ENCODE assay signal across 8 cellular contexts in the genomic region with DNA sequence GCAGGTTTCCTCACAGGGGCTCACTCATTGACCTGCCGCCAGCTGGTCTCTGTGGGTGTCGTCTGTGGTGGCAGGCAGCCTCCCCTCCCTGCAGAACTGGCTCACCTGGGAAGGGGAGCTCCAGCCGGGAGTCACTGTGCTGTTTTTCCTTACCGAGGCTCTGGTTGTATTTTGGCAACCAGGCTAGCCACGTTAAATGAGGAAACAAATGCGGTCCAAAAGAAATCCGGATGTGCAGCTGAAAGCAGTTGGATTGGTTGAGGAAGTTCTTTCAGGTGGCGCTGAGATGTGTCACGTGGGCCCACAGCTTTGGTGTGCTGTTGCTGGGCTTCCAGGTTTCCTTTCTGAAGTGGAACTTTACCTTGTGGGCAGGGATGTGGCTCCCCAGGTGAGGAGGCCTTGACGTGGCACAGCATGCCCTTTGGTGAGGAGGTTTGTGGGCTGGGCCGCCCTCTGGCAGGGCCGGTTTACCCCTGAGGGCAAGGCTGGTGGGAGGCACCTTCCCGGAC. TPM values are rescaled to one million over a fixed set of nuclear protein-coding genes. Genes with fewer than 3 reads are reported as not detected.
DNase-seq lines count a peak whose midpoint lies in the region; ATAC-seq and TF ChIP-seq lines count a peak whose summit lies in the region.

No MANE protein-coding gene starts in this region.

- H3K27ac Mint-ChIP-seq in CD8-positive, alpha-beta memory T cell: peak overlapping the region in 4 of 8 donors; percentile 68 to 78 (median 74)

- H3K27ac ChIP-seq in CD8-positive, alpha-beta memory T cell (ENCODE audit: low read depth, low read length): no peak overlapping the region
- peak overlapping the region; percentile 55 for H3K27ac ChIP-seq in layer of hippocampus (ENCODE audit: low read depth, low read length)
- H3K27ac ChIP-seq in colonic mucosa: no peak overlapping the region

- no peaks in the 10 kb centered on the region for H3K27me3 Mint-ChIP-seq in CD8-positive, alpha-beta memory T cell

- DNase-seq in CD8-positive, alpha-beta memory T cell: peak in 2 of 5 donors; percentile 41 to 67
- peak; percentile 23 for DNase-seq in activated CD4-positive, alpha-beta T cell treated with anti-CD3 and anti-CD28 coated beads, Interleukin-2, amount 50 U/mL, for 1 hour
- DNase-seq in kidney glomerular epithelial cell (lab: John Stamatoyannopoulos, UW): no peak
- DNase-seq in colonic mucosa: no peak
- no peak for DNase-seq in 8988T

- no peaks in the 10 kb centered on the region for H3K9me3 ChIP-seq in CD8-positive, alpha-beta memory T cell (ENCODE audit: low read length)
- H3K9me3 ChIP-seq in colonic mucosa: no peaks in the 10 kb centered on the region

- H3K27me3 ChIP-seq in CD8-positive, alpha-beta memory T cell (ENCODE audit: insufficient read depth, low read length, poor library complexity, severe bottlenecking): no peaks in the 10 kb centered on the region
- H3K27me3 ChIP-seq in layer of hippocampus (ENCODE audit: control insufficient read depth, insufficient read depth, low read length): no peaks in the 10 kb centered on the region
- no peaks in the 10 kb centered on the region for H3K27me3 ChIP-seq in colonic mucosa

- POLR2A ChIA-PET in CD8-positive, alpha-beta memory T cell (lab: Charles Lee): interaction anchor here (1.0 to 1.1 kb wide), 2 partner anchors 13 kb away, joined by 3 read pairs; no protein-coding TSS in a partner anchor

- H3K9me3 Mint-ChIP-seq in CD8-positive, alpha-beta memory T cell: no peaks in the 10 kb centered on the region

- H3K4me3 Mint-ChIP-seq in CD8-positive, alpha-beta memory T cell: peak overlapping the region in 3 of 7 donors; percentile 50 to 60 (median 54)

- H3K4me1 ChIP-seq in CD8-positive, alpha-beta memory T cell (ENCODE audit: insufficient read depth, low read length): peaks cover 26% of the 10 kb centered on the region
- peaks cover 6% of the 10 kb centered on the region for H3K4me1 ChIP-seq in colonic mucosa

- intact Hi-C loops in colonic mucosa (cut with DNase I): no loop called here

- ATAC-seq in HG02981 (IDR thresholded peaks at IDR 0.05; ENCODE audit: unreplicated experiment) (peak; percentile 44), HG03139 (IDR thresholded peaks at IDR 0.05; ENCODE audit: unreplicated experiment) (no peak)

- H3K36me3 Mint-ChIP-seq in CD8-positive, alpha-beta memory T cell: peaks cover 0 to 23% (median 6%) of the 10 kb centered on the region in 3 donors

- peaks cover 0 to 8% (median 3%) of the 10 kb centered on the region in 3 donors for H3K4me1 Mint-ChIP-seq in CD8-positive, alpha-beta memory T cell

- no peak for TF ChIP-seq CTCF in colonic mucosa (IDR thresholded peaks at IDR 0.05)

- CTCF ChIA-PET in CD8-positive, alpha-beta memory T cell (lab: Charles Lee): interaction anchor here (0.8 to 1.0 kb wide), 3 partner anchors 17 to 45 kb away, joined by 3 read pairs; no protein-coding TSS in a partner anchor

- peak overlapping the region; percentile 42 for H3K4me3 ChIP-seq in CD8-positive, alpha-beta memory T cell (ENCODE audit: low read length)
- no peak overlapping the region for H3K4me3 ChIP-seq in colonic mucosa

- H3K36me3 ChIP-seq in CD8-positive, alpha-beta memory T cell (ENCODE audit: insufficient read depth, low read length): no peaks in the 10 kb centered on the region
- no peaks in the 10 kb centered on the region for H3K36me3 ChIP-seq in colonic mucosa

- H3K9ac ChIP-seq in colonic mucosa (ENCODE audit: low read depth in 2 of 2, low read length in 2 of 2): no peak overlapping the region

RNA-seq across cellular contexts. Expression of a gene that starts 14.2 kb away (rescaled TPM):
- total RNA-seq in CD8-positive, alpha-beta memory T cell: 1 to 10 TPM; 4.9 to 6.2 TPM
- 4.9 TPM for polyA plus RNA-seq in CD8-positive, alpha-beta memory T cell
- 10 to 100 TPM in 1 of 2 donors, 1 to 10 TPM in 1; 8.0 to 10.8 TPM for total RNA-seq in colonic mucosa
